ENCODE assay signal across 8 cellular contexts in genomic region chr12:8609061-8609570, GRCh38. TPM values are rescaled to one million over a fixed set of nuclear protein-coding genes. Genes with fewer than 3 reads are reported as not detected.
DNase-seq lines count a peak whose midpoint lies in the region; ATAC-seq, FAIRE-seq and TF ChIP-seq lines count a peak whose summit lies in the region.

No MANE protein-coding gene starts in this region.

- FAIRE-seq in GM19239 (lab: Jason Lieb, UNC) = peak; percentile 94

- H3K27ac ChIP-seq in CD8-positive, alpha-beta T cell (ENCODE audit: low read depth, low read length) = no peak overlapping the region

- no peaks in the 10 kb centered on the region for H3K36me3 ChIP-seq in CD8-positive, alpha-beta T cell (ENCODE audit: insufficient read depth, low read length)

- no peaks in the 10 kb centered on the region for H3K9me3 Mint-ChIP-seq in CD8-positive, alpha-beta T cell

- no peaks in the 10 kb centered on the region for H3K9me3 ChIP-seq in CD8-positive, alpha-beta T cell (ENCODE audit: low read length)

- POLR2A ChIA-PET in CD8-positive, alpha-beta T cell (lab: Charles Lee) = no interaction called here

- no peaks in the 10 kb centered on the region for H3K4me1 ChIP-seq in CD8-positive, alpha-beta T cell (ENCODE audit: insufficient read depth, low read length)

- H3K27me3 Mint-ChIP-seq in CD8-positive, alpha-beta T cell (ENCODE audit: low read depth) = peaks cover 6% of the 10 kb centered on the region

- CTCF ChIA-PET in CD8-positive, alpha-beta T cell (lab: Charles Lee) = interaction anchor here (0.9 to 2.5 kb wide), 11 partner anchors 9 to 664 kb away, joined by 3 to 15 read pairs (median 5); no protein-coding TSS in a partner anchor

- no peaks in the 10 kb centered on the region for H3K36me3 Mint-ChIP-seq in CD8-positive, alpha-beta T cell

- H3K4me3 ChIP-seq in CD8-positive, alpha-beta T cell (ENCODE audit: low read depth, low read length) = no peak overlapping the region

- peak overlapping the region; percentile 59 for H3K4me3 Mint-ChIP-seq in CD8-positive, alpha-beta T cell

- no peaks in the 10 kb centered on the region for H3K27me3 ChIP-seq in CD8-positive, alpha-beta T cell (ENCODE audit: insufficient read depth, low read length)

- TF ChIP-seq CTCF in CD8-positive, alpha-beta T cell (IDR thresholded peaks at IDR 0.05) = peak; percentile 53
- TF ChIP-seq CTCF in omental fat pad (IDR thresholded peaks at IDR 0.05) = no peak

- no peak for ATAC-seq in CD8-positive, alpha-beta T cell
- ATAC-seq in omental fat pad (ENCODE audit: low FRiP score) (no peak), esophagus mucosa (no peak)

- peaks cover 11% of the 10 kb centered on the region for H3K4me1 Mint-ChIP-seq in CD8-positive, alpha-beta T cell (ENCODE audit: low read depth)

- no peak overlapping the region for H3K27ac Mint-ChIP-seq in CD8-positive, alpha-beta T cell

- intact Hi-C loops in CD8-positive, alpha-beta T cell (cut with DNase I, micrococcal nuclease) = loop anchor here (1.0 kb wide), 1 partner anchor 65 kb away; no protein-coding TSS in a partner anchor

- no peak for DNase-seq in CD8-positive, alpha-beta T cell
- DNase-seq in GM19239 (ENCODE audit: insufficient read length, low spot score) (peak; percentile 39), NCI-H82 treated with DMSO at 0.1 percent for 48 hours (lab: John Stamatoyannopoulos, UW; ENCODE audit: unreplicated experiment) (peak; percentile 73), cerebellum (ENCODE audit: low spot score) (peak; percentile 29), lung microvascular endothelial cell (ENCODE audit: low read depth in 2 of 2) (peak; percentile 61 to 64), omental fat pad (ENCODE audit: low spot score) (no peak), SHP77 treated with DMSO at 0.1 percent for 48 hours (lab: John Stamatoyannopoulos, UW) (no peak)

RNA-seq across cellular contexts. Expression of gene AICDA, which starts 3.5 kb away (rescaled TPM):
- not detected for total RNA-seq in CD8-positive, alpha-beta T cell
- total RNA-seq in cerebellum (not detected), lung microvascular endothelial cell (not detected in 2 replicates), omental fat pad (under 1 TPM in 1 of 4 donors, not detected in 3; 0.63 TPM), esophagus mucosa (not detected)

RNA-seq across cellular contexts. Expression of gene MFAP5, which starts 53.5 kb away (rescaled TPM):
- total RNA-seq in CD8-positive, alpha-beta T cell = not detected
- total RNA-seq in cerebellum (1.4 TPM), lung microvascular endothelial cell (not detected in 2 replicates), omental fat pad (100 to 1,000 TPM in 2 of 4 donors, 10 to 100 TPM in 2; 34.5 to 793 (median 148) TPM), esophagus mucosa (3.3 TPM)

Comparison
In these comparisons a context has a peak if more than half of its experiments do, and no peak if none do; other contexts are left out.
1. DNase-seq: peak in GM19239 (single experiment), NCI-H82 treated with DMSO at 0.1 percent for 48 hours (single experiment), cerebellum (single experiment) and lung microvascular endothelial cell (2 of 2); none in CD8-positive, alpha-beta T cell (0 of 7), omental fat pad (single experiment) and SHP77 treated with DMSO at 0.1 percent for 48 hours (single experiment).